In the genomic region with DNA sequence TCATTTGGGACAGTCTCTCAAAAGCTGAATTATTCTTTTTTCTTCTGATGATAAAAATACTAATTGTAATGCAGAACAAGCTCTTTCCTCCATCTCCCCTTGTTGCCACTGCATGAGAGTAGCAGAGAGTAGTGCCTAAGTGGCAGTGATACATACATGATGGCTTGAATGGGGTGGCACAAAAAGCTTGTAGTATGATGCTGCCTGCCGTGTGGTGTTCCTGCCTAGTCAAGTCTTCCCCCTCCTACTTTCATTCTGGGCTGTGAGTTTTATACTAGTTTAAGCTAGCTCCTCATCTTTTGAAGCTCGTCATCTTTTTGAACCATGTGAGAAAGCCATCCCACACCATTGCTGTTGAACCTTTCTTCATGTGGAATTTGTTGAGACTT, we compare ENCODE assay signal across 15 cellular contexts.
DNase-seq lines count a peak whose midpoint lies in the region; ATAC-seq and TF ChIP-seq lines count a peak whose summit lies in the region.
"Had no signal": no experiment of that assay in that cellular context is flagged by ENCODE, and none has a peak within 500 bp of the region (broad histone marks: within the 10 kb centered on the region; RNA-seq: fewer than 3 reads in every experiment).

No MANE protein-coding gene starts in this region.

- H3K9me3 Mint-ChIP-seq in activated naive CD4-positive, alpha-beta T cell treated with anti-CD3 and anti-CD28 coated beads, Interleukin-2, amount 10 ng/mL, durations not matched to agents 7 days and 5 days = peaks cover 9% of the 10 kb centered on the region
- H3K9me3 Mint-ChIP-seq: stimulated activated effector memory CD8-positive, alpha-beta T cell treated with anti-CD3 and anti-CD28 coated beads, Interleukin-12 subunit alpha, Interleukin-12 subunit beta, amount 100 ng/mL, for 72 hours had no signal

- TF ChIP-seq EP300 in transverse colon (IDR thresholded peaks at IDR 0.05; ENCODE audit: low read depth) = no peak

- H3K36me3 ChIP-seq in left lung = no peaks in the 10 kb centered on the region
- H3K36me3 ChIP-seq in transverse colon = no peaks in the 10 kb centered on the region
- no peaks in the 10 kb centered on the region for H3K36me3 ChIP-seq in right atrium auricular region
- H3K36me3 ChIP-seq: right lobe of liver had no signal

- no peak for DNase-seq in activated naive CD4-positive, alpha-beta T cell treated with anti-CD3 and anti-CD28 coated beads, Interleukin-2, amount 10 ng/mL, durations not matched to agents 7 days and 5 days
- no peak for DNase-seq in activated naive CD4-positive, alpha-beta T cell treated with Interleukin-2 at 50 U/mL for 16 hours
- DNase-seq in left lung = no peak
- no peak for DNase-seq in transverse colon
- DNase-seq in right atrium auricular region (ENCODE audit: low spot score) = no peak
- no peak for DNase-seq in activated CD8-positive, alpha-beta memory T cell treated with anti-CD3 and anti-CD28 coated beads for 24 hours
- DNase-seq in omental fat pad (ENCODE audit: low spot score) = no peak
- DNase-seq: anterior cingulate cortex, NCI-H2081, NCI-H524 treated with DMSO at 0.1 percent for 48 hours, right lobe of liver had no signal

- H3K4me1 ChIP-seq in left lung (peaks cover 0 to 4% of the 10 kb centered on the region in 2 donors), transverse colon (peaks cover 5 to 40% (median 37%) of the 10 kb centered on the region in 4 donors), right atrium auricular region (peaks cover 0 to 10% of the 10 kb centered on the region in 2 donors)
- H3K4me1 ChIP-seq: right lobe of liver had no signal

- WGBS in transverse colon (ENCODE audit: low coverage in 1 of 2), 2 donors = 43 to 74% methylated on average over 1 to 2 of the region's 2 CpGs

- H3K4me1 Mint-ChIP-seq in activated naive CD4-positive, alpha-beta T cell treated with anti-CD3 and anti-CD28 coated beads, Interleukin-2, amount 10 ng/mL, durations not matched to agents 7 days and 5 days = peaks cover 40% of the 10 kb centered on the region

- H3K27me3 ChIP-seq in left lung (no peaks in the 10 kb centered on the region), transverse colon (no peaks in the 10 kb centered on the region), right atrium auricular region (no peaks in the 10 kb centered on the region)
- H3K27me3 ChIP-seq: right lobe of liver had no signal

- in situ Hi-C loops in transverse colon (cut with MboI; ENCODE audit: low pct_ligation_motif_present in 1 of 4, low pct_unique_long_range_greater_than_20kb in 1 of 4, low sequenced_read_pairs in 3 of 4) = loop anchor here in 1 of 4 donors (25.0 kb wide), 1 partner anchor 132 kb away; no protein-coding TSS in a partner anchor

- CTCF ChIA-PET in activated naive CD4-positive, alpha-beta T cell treated with anti-CD3 and anti-CD28 coated beads, Interleukin-2, amount 10 ng/mL, durations not matched to agents 7 days and 5 days (lab: Charles Lee) = no interaction called here

- no peak for TF ChIP-seq CTCF in VCaP (conservative IDR thresholded peaks at IDR 0.05)
- no peak for TF ChIP-seq CTCF in left lung (IDR thresholded peaks at IDR 0.05)
- no peak for TF ChIP-seq CTCF in transverse colon (IDR thresholded peaks at IDR 0.05)
- no peak for TF ChIP-seq CTCF in right atrium auricular region (IDR thresholded peaks at IDR 0.05)
- TF ChIP-seq CTCF in omental fat pad (IDR thresholded peaks at IDR 0.05) = no peak

- H3K27me3 Mint-ChIP-seq in activated naive CD4-positive, alpha-beta T cell treated with anti-CD3 and anti-CD28 coated beads, Interleukin-2, amount 10 ng/mL, durations not matched to agents 7 days and 5 days = no peaks in the 10 kb centered on the region

- peaks cover 14% of the 10 kb centered on the region for H3K36me3 Mint-ChIP-seq in activated naive CD4-positive, alpha-beta T cell treated with anti-CD3 and anti-CD28 coated beads, Interleukin-2, amount 10 ng/mL, durations not matched to agents 7 days and 5 days
- H3K36me3 Mint-ChIP-seq: stimulated activated effector memory CD8-positive, alpha-beta T cell treated with anti-CD3 and anti-CD28 coated beads, Interleukin-12 subunit alpha, Interleukin-12 subunit beta, amount 100 ng/mL, for 72 hours had no signal

- H3K9me3 ChIP-seq in left lung = no peaks in the 10 kb centered on the region
- H3K9me3 ChIP-seq in transverse colon = no peaks in the 10 kb centered on the region
- no peaks in the 10 kb centered on the region for H3K9me3 ChIP-seq in right atrium auricular region
- H3K9me3 ChIP-seq: right lobe of liver had no signal

- H3K27ac ChIP-seq in VCaP (peak overlapping the region; percentile 37), left lung (no peak overlapping the region), transverse colon (peak overlapping the region; percentile 61 to 80 (median 73)), right atrium auricular region (no peak overlapping the region)
- H3K27ac ChIP-seq: epithelial cell of prostate, right lobe of liver had no signal

- peak overlapping the region; percentile 88 for H3K27ac Mint-ChIP-seq in activated naive CD4-positive, alpha-beta T cell treated with anti-CD3 and anti-CD28 coated beads, Interleukin-2, amount 10 ng/mL, durations not matched to agents 7 days and 5 days
- H3K27ac Mint-ChIP-seq: stimulated activated effector memory CD8-positive, alpha-beta T cell treated with anti-CD3 and anti-CD28 coated beads, Interleukin-12 subunit alpha, Interleukin-12 subunit beta, amount 100 ng/mL, for 72 hours had no signal

- no peak for TF ChIP-seq POLR2A in transverse colon (IDR thresholded peaks at IDR 0.05)

- no peak overlapping the region for H3K4me3 Mint-ChIP-seq in activated naive CD4-positive, alpha-beta T cell treated with anti-CD3 and anti-CD28 coated beads, Interleukin-2, amount 10 ng/mL, durations not matched to agents 7 days and 5 days
- H3K4me3 Mint-ChIP-seq: stimulated activated effector memory CD8-positive, alpha-beta T cell treated with anti-CD3 and anti-CD28 coated beads, Interleukin-12 subunit alpha, Interleukin-12 subunit beta, amount 100 ng/mL, for 72 hours had no signal

- intact Hi-C loops in left lung (cut with DNase I) = no loop called here
- intact Hi-C loops in transverse colon (cut with DNase I; ENCODE audit: low total_unique reads) = no loop called here

- H3K4me3 ChIP-seq in left lung = no peak overlapping the region
- no peak overlapping the region for H3K4me3 ChIP-seq in transverse colon
- no peak overlapping the region for H3K4me3 ChIP-seq in right atrium auricular region
- H3K4me3 ChIP-seq: right lobe of liver had no signal

- peak; percentile 60 for ATAC-seq in left lung
- no peak for ATAC-seq in omental fat pad (ENCODE audit: low FRiP score)
- ATAC-seq: HepG2; right lobe of liver; stimulated activated effector memory CD8-positive, alpha-beta T cell treated with anti-CD3 and anti-CD28 coated beads, Interleukin-12 subunit alpha, Interleukin-12 subunit beta, amount 100 ng/mL, for 72 hours had no signal

Comparison
In these comparisons a context has a peak if more than half of its experiments do, and no peak if none do; other contexts are left out.
1. H3K27ac ChIP-seq: peak in VCaP (single experiment) and transverse colon (4 of 4); none in left lung (0 of 2) and right atrium auricular region (0 of 2).